In the genomic region with DNA sequence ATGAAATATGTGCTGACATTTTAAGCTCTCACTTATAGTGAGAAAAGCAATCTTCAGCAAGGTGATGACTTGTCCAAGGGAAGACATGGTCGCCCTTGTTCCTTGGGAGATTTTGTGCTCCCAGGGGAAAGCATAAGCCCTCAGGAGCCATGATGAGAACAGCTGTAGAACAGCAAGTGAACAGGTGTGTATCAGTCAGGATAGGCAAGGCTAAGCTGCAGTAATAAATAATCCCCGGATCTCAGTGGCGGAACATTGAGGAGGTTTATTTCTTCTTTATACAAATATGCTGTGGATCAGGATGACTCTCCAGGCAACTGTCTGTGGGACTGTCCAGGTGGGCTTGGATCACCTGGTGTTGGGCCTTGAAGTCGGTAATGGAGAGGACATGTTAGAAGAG, we compare ENCODE assay signal across 8 cellular contexts.
"Had no signal": no experiment of that assay in that cellular context is flagged by ENCODE, and none has a peak within 500 bp of the region (broad histone marks: within the 10 kb centered on the region; RNA-seq: fewer than 3 reads in every experiment).

No MANE protein-coding gene starts in this region.

- H2AFZ ChIP-seq: GM23248 had no signal

- H3K4me3 ChIP-seq: GM23248, HAP-1 had no signal

- ATAC-seq: HCT116 had no signal

- DNase-seq: GM23248, GOT3, HFFc6, IMR-90, KBM-7 had no signal

- H3K36me3 ChIP-seq: HAP-1 had no signal

- H3K9ac ChIP-seq: GM23248 had no signal

- H3K27ac ChIP-seq: GM23248, HL-60 had no signal

- H3K9me3 ChIP-seq: HAP-1 had no signal

- H3K4me1 ChIP-seq: HAP-1 had no signal
